8 cellular contexts compared by ENCODE assay signal in genomic region chr12:62793256-62794217, GRCh38.
DNase-seq lines count a peak whose midpoint lies in the region; ATAC-seq and TF ChIP-seq lines count a peak whose summit lies in the region.

No MANE protein-coding gene starts in this region.

- peak; percentile 71 for DNase-seq in activated gamma-delta T cell treated with Interleukin-2 at 50 U/mL for 16 hours
- no peak for DNase-seq in activated gamma-delta T cell (lab: John Stamatoyannopoulos, UW)
- DNase-seq in NCI-H526 treated with DMSO at 0.1 percent for 48 hours (lab: John Stamatoyannopoulos, UW) = peak; percentile 69
- DNase-seq in activated CD4-positive, alpha-beta T cell treated with anti-CD3 and anti-CD28 coated beads, Interleukin-2, amount 50 U/mL, for 4 hours = peak; percentile 64 to 74
- peak; percentile 89 for DNase-seq in ecto neural progenitor cell (ENCODE audit: low spot score)
- peak; percentile 82 for DNase-seq in lower lobe of right lung
- peak; percentile 39 to 58 (median 50) for DNase-seq in stimulated activated CD4-positive, alpha-beta T cell treated with anti-CD3 and anti-CD28 coated beads, TNF-alpha, amount 100 ng/mL, for 48 hours (ENCODE audit: low read depth in 3 of 3)

- peak; percentile 76 for ATAC-seq in HG03439 (IDR thresholded peaks at IDR 0.05; ENCODE audit: unreplicated experiment)
- peak; percentile 88 to 93 for ATAC-seq in lower lobe of right lung

- intact Hi-C loops in lower lobe of right lung (cut with DNase I) = no loop called here

- H3K4me3 ChIP-seq in lower lobe of right lung = no peak overlapping the region

- no peaks in the 10 kb centered on the region for H3K36me3 ChIP-seq in lower lobe of right lung

- no peaks in the 10 kb centered on the region for H3K27me3 ChIP-seq in lower lobe of right lung (ENCODE audit: low read depth)

- TF ChIP-seq CTCF in lower lobe of right lung (IDR thresholded peaks at IDR 0.05) = peak; percentile 98

- no peaks in the 10 kb centered on the region for H3K4me1 ChIP-seq in lower lobe of right lung

- H3K9me3 ChIP-seq in lower lobe of right lung = no peaks in the 10 kb centered on the region

- no peak overlapping the region for H3K27ac ChIP-seq in lower lobe of right lung
